In the genomic region with DNA sequence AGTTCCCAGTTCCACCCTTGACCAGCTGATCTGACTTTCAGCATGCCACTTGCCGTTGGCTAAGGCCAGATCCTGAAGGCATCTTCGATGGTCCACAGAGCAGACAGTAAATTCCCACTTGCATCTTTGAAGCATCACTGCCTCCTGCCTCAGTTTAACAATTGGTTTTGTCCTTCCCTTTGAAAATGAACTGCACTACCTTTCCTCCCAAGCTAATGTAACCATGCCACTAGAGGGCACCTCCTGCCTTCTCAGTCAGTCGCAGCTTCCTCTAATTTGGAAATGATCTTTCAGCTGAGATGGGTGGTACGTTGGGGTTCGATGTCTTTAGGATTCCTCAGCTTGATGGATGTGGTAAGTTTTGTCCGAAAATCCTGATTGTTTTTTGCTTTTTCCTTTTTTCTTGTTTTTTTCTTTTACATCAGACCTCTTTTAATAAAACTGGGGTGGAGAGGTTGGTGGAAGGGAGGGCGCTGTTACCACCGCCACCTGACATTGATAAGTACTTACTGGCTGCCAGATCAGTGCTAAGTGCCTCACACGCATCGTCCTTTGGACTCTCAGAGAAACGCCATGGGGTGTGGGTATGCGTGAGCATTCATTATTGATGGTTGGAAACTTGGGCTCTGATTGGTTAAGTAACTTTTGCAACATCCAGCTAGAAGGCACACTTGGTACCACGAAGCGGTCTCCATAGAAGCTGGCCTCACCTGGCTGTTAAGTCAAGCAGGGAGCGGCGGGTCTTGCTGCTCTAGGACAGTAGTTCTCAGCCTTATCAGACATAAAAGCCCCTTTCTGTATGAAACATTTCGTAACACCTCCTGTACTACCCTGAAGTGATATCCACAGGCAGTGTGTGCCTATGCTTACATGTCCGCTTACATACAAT, we compare ENCODE assay signal across 8 cellular contexts. TPM values are rescaled to one million over a fixed set of nuclear protein-coding genes. Genes with fewer than 3 reads are reported as not detected.
A peak's percentile ranks its signal among the peaks of the same experiment; 100 is the strongest.
DNase-seq lines count a peak whose midpoint lies in the region; TF ChIP-seq lines count a peak whose summit lies in the region.

No MANE protein-coding gene starts in this region.

- no peak for TF ChIP-seq POLR2A in uterus (IDR thresholded peaks at IDR 0.05)

- TF ChIP-seq CTCF in cardiac muscle cell (IDR thresholded peaks at IDR 0.05; ENCODE audit: low read depth, low read length) (peak; percentile 92), uterus (IDR thresholded peaks at IDR 0.05) (peak; percentile 40 to 53 (median 49))

- H3K4me2 ChIP-seq in trophoblast cell (ENCODE audit: low read length), result peak overlapping the region; percentile 28

- peaks cover 43% of the 10 kb centered on the region for H3K4me1 Mint-ChIP-seq in activated naive CD8-positive, alpha-beta T cell (ENCODE audit: low read depth)

- H3K4me1 ChIP-seq in SJSA1 (replicated peaks), result peaks cover 26% of the 10 kb centered on the region
- H3K4me1 ChIP-seq in cardiac muscle cell (ENCODE audit: low read depth), result no peaks in the 10 kb centered on the region
- H3K4me1 ChIP-seq in trophoblast cell (ENCODE audit: control insufficient read depth in 1 of 2, insufficient read depth in 2 of 2, low read length in 2 of 2), result peaks cover 0 to 1% of the 10 kb centered on the region in 2 experiments
- H3K4me1 ChIP-seq in uterus, result no peaks in the 10 kb centered on the region

- H3K27me3 Mint-ChIP-seq in activated naive CD8-positive, alpha-beta T cell, result peaks cover 9% of the 10 kb centered on the region

- intact Hi-C loops in uterus (cut with DNase I; ENCODE audit: low total_unique reads), result no loop called here

- H4K12ac ChIP-seq in trophoblast cell (ENCODE audit: low read depth, low read length), result no peak overlapping the region

- peak; percentile 67 for DNase-seq in GDM1 (lab: John Stamatoyannopoulos, UW)
- DNase-seq in H7, result peak; percentile 71
- DNase-seq in LoVo (ENCODE audit: low spot score), result peak; percentile 71
- DNase-seq in SJSA1 (ENCODE audit: low read depth in 1 of 2, low spot score in 2 of 2), result peak; percentile 60 to 67
- DNase-seq in cardiac muscle cell (ENCODE audit: low read depth in 1 of 2, low spot score in 1 of 2), result peak; percentile 70 to 81
- peak; percentile 7 to 59 for DNase-seq in trophoblast cell
- DNase-seq in uterus, result peak in 1 of 2 donors; percentile 23

- H3K4me3 ChIP-seq in H7 (ENCODE audit: insufficient read depth, low read depth, low read length) (peak overlapping the region; percentile 4; the same call in 1 of the 2 replicates), SJSA1 (peak overlapping the region; percentile 22), cardiac muscle cell (peak overlapping the region; percentile 10), trophoblast cell (ENCODE audit: low read depth, low read length) (no peak overlapping the region), uterus (peak overlapping the region; percentile 8 to 37)

- H3K79me2 ChIP-seq in trophoblast cell (ENCODE audit: control insufficient read depth, insufficient read depth, low read length, poor library complexity), result no peaks in the 10 kb centered on the region

- H3K9me3 Mint-ChIP-seq in activated naive CD8-positive, alpha-beta T cell (ENCODE audit: low read depth), result no peaks in the 10 kb centered on the region

- H3K27ac ChIP-seq in SJSA1 (no peak overlapping the region), cardiac muscle cell (no peak overlapping the region), trophoblast cell (ENCODE audit: low read depth, low read length) (no peak overlapping the region), uterus (no peak overlapping the region)

- H3K36me3 Mint-ChIP-seq in activated naive CD8-positive, alpha-beta T cell, result no peaks in the 10 kb centered on the region

- no peak overlapping the region for H4K91ac ChIP-seq in trophoblast cell (ENCODE audit: low read depth, low read length)

- peak overlapping the region; percentile 99 for H3K27ac Mint-ChIP-seq in activated naive CD8-positive, alpha-beta T cell

- H3K9me3 ChIP-seq in SJSA1 (replicated peaks), result no peaks in the 10 kb centered on the region
- no peaks in the 10 kb centered on the region for H3K9me3 ChIP-seq in cardiac muscle cell (ENCODE audit: low read depth)
- H3K9me3 ChIP-seq in trophoblast cell (ENCODE audit: insufficient read depth, low read depth, low read length), result no peaks in the 10 kb centered on the region
- no peaks in the 10 kb centered on the region for H3K9me3 ChIP-seq in uterus

- H3K27me3 ChIP-seq in H7 (ENCODE audit: control insufficient read depth, insufficient read depth, low read length), result no peaks in the 10 kb centered on the region
- H3K27me3 ChIP-seq in SJSA1 (replicated peaks), result no peaks in the 10 kb centered on the region
- peaks cover 9% of the 10 kb centered on the region for H3K27me3 ChIP-seq in cardiac muscle cell
- H3K27me3 ChIP-seq in trophoblast cell (ENCODE audit: insufficient read depth, low read length), result no peaks in the 10 kb centered on the region
- no peaks in the 10 kb centered on the region for H3K27me3 ChIP-seq in uterus

- peak overlapping the region; percentile 88 for H3K4me3 Mint-ChIP-seq in activated naive CD8-positive, alpha-beta T cell

- H2AK5ac ChIP-seq in trophoblast cell (ENCODE audit: low read length), result no peak overlapping the region

- H3K4ac ChIP-seq in trophoblast cell (ENCODE audit: low read depth, low read length), result no peak overlapping the region

- H3K14ac ChIP-seq in trophoblast cell (ENCODE audit: low read length), result no peak overlapping the region

- H4K8ac ChIP-seq in trophoblast cell (ENCODE audit: low read depth, low read length), result no peak overlapping the region

- no peak overlapping the region for H3K18ac ChIP-seq in trophoblast cell (ENCODE audit: low read length)

- H3K36me3 ChIP-seq in H7 (replicated peaks; ENCODE audit: control insufficient read depth, insufficient read depth, low read length) (no peaks in the 10 kb centered on the region), SJSA1 (no peaks in the 10 kb centered on the region), cardiac muscle cell (no peaks in the 10 kb centered on the region), trophoblast cell (ENCODE audit: control insufficient read depth in 1 of 2, insufficient read depth in 2 of 2, low read length in 2 of 2) (no peaks in the 10 kb centered on the region), uterus (no peaks in the 10 kb centered on the region)

- H2BK12ac ChIP-seq in trophoblast cell (ENCODE audit: low read length), result no peak overlapping the region

- no peak overlapping the region for H2AFZ ChIP-seq in trophoblast cell (ENCODE audit: insufficient read depth, low read length, poor library complexity)

- peak overlapping the region; percentile 14 for H3K9ac ChIP-seq in trophoblast cell (ENCODE audit: low read length)

- H2BK5ac ChIP-seq in trophoblast cell (ENCODE audit: low read depth, low read length, poor library complexity), result no peak overlapping the region

- WGBS in trophoblast cell (ENCODE audit: extremely low coverage, insufficient coverage, insufficient read length), result no CpG with 5 or more reads among the region's 18 CpGs

- H3K23ac ChIP-seq in trophoblast cell (ENCODE audit: low read length), result no peak overlapping the region

- H3K79me1 ChIP-seq in trophoblast cell (ENCODE audit: low read length), result no peaks in the 10 kb centered on the region

- no peak overlapping the region for H2BK120ac ChIP-seq in trophoblast cell (ENCODE audit: insufficient read depth, low read length, poor library complexity)

RNA-seq across cellular contexts. Expression of a gene that starts 16.9 kb away (rescaled TPM):
- 372 and 415 TPM in 2 replicates for total RNA-seq in H7 (2014; rRNA removed; shearing (Covaris generic))
- total RNA-seq in SJSA1 (2014; rRNA removed; shearing (Covaris generic)), result 659 and 829 TPM in 2 replicates
- total RNA-seq in cardiac muscle cell (34.1 and 246 TPM in 2 replicates), uterus (10 to 100 TPM in 2 of 4 donors, 1 to 10 TPM in 1, not detected in 1; 2.4 to 40.0 (median 10.6) TPM)
- polyA plus RNA-seq in cardiac muscle cell, result 69.8 and 618 TPM in 2 replicates
- 157 and 174 TPM in 2 replicates for polyA plus RNA-seq in trophoblast cell (2013)

RNA-seq across cellular contexts. Expression of a gene that starts 19.7 kb away (rescaled TPM):
- total RNA-seq in H7 (2014; rRNA removed; shearing (Covaris generic)), result 19.8 and 22.3 TPM in 2 replicates
- total RNA-seq in SJSA1 (2014; rRNA removed; shearing (Covaris generic)), result 71.1 and 102 TPM in 2 replicates
- 30.1 and 34.0 TPM in 2 replicates for total RNA-seq in cardiac muscle cell
- polyA plus RNA-seq in cardiac muscle cell, result 44.7 and 49.7 TPM in 2 replicates
- 41.6 and 43.3 TPM in 2 replicates for polyA plus RNA-seq in trophoblast cell (2013)
- 10 to 100 TPM; 26.6 to 90.0 (median 52.4) TPM for total RNA-seq in uterus

RNA-seq across cellular contexts. Expression of a gene that starts 38.7 kb away (rescaled TPM):
- total RNA-seq in H7 (2014; rRNA removed; shearing (Covaris generic)), result 4.8 and 6.3 TPM in 2 replicates
- total RNA-seq in SJSA1 (2014; rRNA removed; shearing (Covaris generic)), result 5.0 and 5.5 TPM in 2 replicates
- 6.3 and 8.8 TPM in 2 replicates for total RNA-seq in cardiac muscle cell
- 10.5 and 11.2 TPM in 2 replicates for polyA plus RNA-seq in cardiac muscle cell
- 1.9 TPM in 2 replicates for polyA plus RNA-seq in trophoblast cell (2013)
- 10 to 100 TPM in 3 of 4 donors, 1 to 10 TPM in 1; 6.1 to 34.1 (median 18.4) TPM for total RNA-seq in uterus
